1 cellular context compared by ENCODE assay signal in genomic region chr22:25060522-25061071, GRCh38.
TF ChIP-seq lines count a peak whose summit lies in the region.

No MANE protein-coding gene starts in this region.

TF ChIP-seq in SK-N-SH, 30 proteins besides CTCF, POLR2A, EP300 and RAD21:
- no peak for TF ChIP-seq REST (IDR thresholded peaks at IDR 0.05; ENCODE audit: low read depth, low read length)
- no peak for TF ChIP-seq USF2 (IDR thresholded peaks at IDR 0.05; ENCODE audit: borderline replicate concordance, low read depth, low read length)
- TF ChIP-seq TEAD4 (IDR thresholded peaks at IDR 0.05; ENCODE audit: borderline replicate concordance, insufficient read depth): no peak
- no peak for TF ChIP-seq PBX3 (IDR thresholded peaks at IDR 0.05)
- TF ChIP-seq MAX (IDR thresholded peaks at IDR 0.05; ENCODE audit: low read depth): no peak
- TF ChIP-seq EZH2phosphoT487 (IDR thresholded peaks at IDR 0.05; ENCODE audit: borderline replicate concordance, low read depth): no peak
- TF ChIP-seq RXRA (IDR thresholded peaks at IDR 0.05; ENCODE audit: borderline replicate concordance, low read depth): no peak
